In genomic region chr13:107370036-107370785, GRCh38 we compare ENCODE assay signal across 19 cellular contexts.
A peak's percentile ranks its signal among the peaks of the same experiment; 100 is the strongest.
DNase-seq lines count a peak whose midpoint lies in the region; ATAC-seq and TF ChIP-seq lines count a peak whose summit lies in the region.
"Had no signal": no experiment of that assay in that cellular context is flagged by ENCODE, and none has a peak within 500 bp of the region (broad histone marks: within the 10 kb centered on the region; RNA-seq: fewer than 3 reads in every experiment).

No MANE protein-coding gene starts in this region.

- no peaks in the 10 kb centered on the region for H3K36me3 Mint-ChIP-seq in MCF 10A (ENCODE audit: insufficient read depth, unreplicated experiment)
- no peaks in the 10 kb centered on the region for H3K36me3 Mint-ChIP-seq in CD8-positive, alpha-beta memory T cell
- H3K36me3 Mint-ChIP-seq: CD8-positive, alpha-beta T cell; WTC11 had no signal

- no TSS peak for BruUV-seq in MCF 10A (replicated peaks; lab: Mats Ljungman, UMichigan)

- TF ChIP-seq CTCF in MCF 10A (IDR thresholded peaks at IDR 0.05; ENCODE audit: unreplicated experiment) = no peak
- TF ChIP-seq CTCF in breast epithelium (IDR thresholded peaks at IDR 0.05) = no peak
- TF ChIP-seq CTCF in brain microvascular endothelial cell (IDR thresholded peaks at IDR 0.05; ENCODE audit: low read depth, low read length, missing control alignments) = no peak

- DNase-seq in MCF 10A (ENCODE audit: unreplicated experiment) (peak; percentile 42), breast epithelium (ENCODE audit: low spot score in 2 of 2) (no peak), brain microvascular endothelial cell (peak; percentile 76), hepatic stellate cell (ENCODE audit: low spot score) (peak; percentile 29), NAMALWA (ENCODE audit: low spot score) (no peak)
- no peak for DNase-seq in CD8-positive, alpha-beta memory T cell
- DNase-seq in activated effector memory CD4-positive, alpha-beta T cell treated with anti-CD3 and anti-CD28 coated beads, Interleukin-2, amount 50 U/mL, for 16 hours = no peak
- DNase-seq: activated naive CD4-positive, alpha-beta T cell treated with Interleukin-2 at 50 U/mL for 16 hours; CD8-positive, alpha-beta T cell; NCI-H1417; nephron progenitor cell; right lobe of liver; stimulated activated CD4-positive, alpha-beta T cell treated with anti-CD3 and anti-CD28 coated beads, Interleukin-4, amount 100 ng/mL, for 1 hour; SW 1271; transverse colon had no signal

- CTCF ChIA-PET in MCF 10A (lab: Yijun Ruan, JAX) = interaction anchor here (0.7 to 1.9 kb wide), 3 partner anchors 61 to 785 kb away, joined by 3 to 5 read pairs (median 4); no protein-coding TSS in a partner anchor
- CTCF ChIA-PET in CD8-positive, alpha-beta memory T cell (lab: Charles Lee) = interaction anchor here (0.8 kb wide), 1 partner anchor 9 kb away, joined by 3 read pairs; no protein-coding TSS in a partner anchor

- H3K27ac Mint-ChIP-seq in MCF 10A (ENCODE audit: low read depth, unreplicated experiment) = no peak overlapping the region
- no peak overlapping the region for H3K27ac Mint-ChIP-seq in CD8-positive, alpha-beta memory T cell
- H3K27ac Mint-ChIP-seq: CD8-positive, alpha-beta T cell; nephron progenitor cell; WTC11 had no signal

- H3K27me3 ChIP-seq in breast epithelium (no peaks in the 10 kb centered on the region), brain microvascular endothelial cell (replicated peaks) (no peaks in the 10 kb centered on the region)
- no peaks in the 10 kb centered on the region for H3K27me3 ChIP-seq in CD8-positive, alpha-beta memory T cell (ENCODE audit: insufficient read depth, low read length, poor library complexity, severe bottlenecking)
- H3K27me3 ChIP-seq: right lobe of liver, transverse colon had no signal

- no peak overlapping the region for H3K4me3 Mint-ChIP-seq in MCF 10A (ENCODE audit: unreplicated experiment)
- H3K4me3 Mint-ChIP-seq in CD8-positive, alpha-beta memory T cell = no peak overlapping the region
- H3K4me3 Mint-ChIP-seq: CD8-positive, alpha-beta T cell; central memory CD8-positive, alpha-beta T cell; nephron progenitor cell; WTC11 had no signal

- in situ Hi-C loops in brain microvascular endothelial cell (cut with HindIII; ENCODE audit: low pct_ligation_motif_present, low sequenced_read_pairs) = no loop called here

- H3K36me3 ChIP-seq in breast epithelium (no peaks in the 10 kb centered on the region), brain microvascular endothelial cell (replicated peaks) (no peaks in the 10 kb centered on the region)
- H3K36me3 ChIP-seq in CD8-positive, alpha-beta memory T cell (ENCODE audit: insufficient read depth, low read length) = no peaks in the 10 kb centered on the region
- H3K36me3 ChIP-seq: right lobe of liver, transverse colon had no signal

- H3K4me3 ChIP-seq in breast epithelium = no peak overlapping the region
- H3K4me3 ChIP-seq in brain microvascular endothelial cell (ENCODE audit: low read depth, low read length) = no peak overlapping the region
- H3K4me3 ChIP-seq in CD8-positive, alpha-beta memory T cell (ENCODE audit: low read length) = no peak overlapping the region
- H3K4me3 ChIP-seq: right lobe of liver, transverse colon had no signal

- H3K4me1 Mint-ChIP-seq in MCF 10A (ENCODE audit: insufficient read depth, unreplicated experiment) = no peaks in the 10 kb centered on the region
- no peaks in the 10 kb centered on the region for H3K4me1 Mint-ChIP-seq in CD8-positive, alpha-beta memory T cell
- H3K4me1 Mint-ChIP-seq: central memory CD8-positive, alpha-beta T cell; nephron progenitor cell had no signal

- H3K9me3 ChIP-seq in breast epithelium = no peaks in the 10 kb centered on the region
- H3K9me3 ChIP-seq in CD8-positive, alpha-beta memory T cell (ENCODE audit: low read length) = no peaks in the 10 kb centered on the region
- H3K9me3 ChIP-seq: right lobe of liver, transverse colon had no signal

- TF ChIP-seq POLR2A in breast epithelium (IDR thresholded peaks at IDR 0.05) = no peak

- ATAC-seq in HG03108 (IDR thresholded peaks at IDR 0.05; ENCODE audit: unreplicated experiment) = no peak
- ATAC-seq: CD8-positive, alpha-beta T cell; right lobe of liver; WTC11 had no signal

- H3K4me1 ChIP-seq in breast epithelium = no peaks in the 10 kb centered on the region
- H3K4me1 ChIP-seq in CD8-positive, alpha-beta memory T cell (ENCODE audit: insufficient read depth, low read length) = no peaks in the 10 kb centered on the region
- H3K4me1 ChIP-seq: right lobe of liver, transverse colon had no signal

- intact Hi-C loops in MCF 10A (cut with micrococcal nuclease) = no loop called here
- intact Hi-C loops in breast epithelium (cut with DNase I; ENCODE audit: low total_unique reads) = no loop called here

- H3K9me3 Mint-ChIP-seq in MCF 10A (ENCODE audit: unreplicated experiment) = no peaks in the 10 kb centered on the region
- H3K9me3 Mint-ChIP-seq in CD8-positive, alpha-beta memory T cell = peaks cover 2 to 15% (median 5%) of the 10 kb centered on the region in 5 donors
- H3K9me3 Mint-ChIP-seq: CD8-positive, alpha-beta T cell; nephron progenitor cell had no signal

- POLR2A ChIA-PET in MCF 10A (lab: Yijun Ruan, JAX) = interaction anchor here (0.6 to 0.7 kb wide), 2 partner anchors 74 to 139 kb away, joined by 3 to 4 read pairs; no protein-coding TSS in a partner anchor
- POLR2A ChIA-PET in CD8-positive, alpha-beta memory T cell (lab: Charles Lee) = no interaction called here

- no peaks in the 10 kb centered on the region for H3K27me3 Mint-ChIP-seq in MCF 10A (ENCODE audit: insufficient read depth, unreplicated experiment)
- peaks cover 0 to 2% of the 10 kb centered on the region in 2 donors for H3K27me3 Mint-ChIP-seq in CD8-positive, alpha-beta memory T cell
- H3K27me3 Mint-ChIP-seq: central memory CD8-positive, alpha-beta T cell had no signal

- no peak overlapping the region for H3K27ac ChIP-seq in breast epithelium
- peak overlapping the region; percentile 16 for H3K27ac ChIP-seq in brain microvascular endothelial cell
- H3K27ac ChIP-seq in CD8-positive, alpha-beta memory T cell (ENCODE audit: low read depth, low read length) = no peak overlapping the region
- H3K27ac ChIP-seq: 22Rv1, right lobe of liver, transverse colon had no signal

Comparison
In these comparisons a context has a peak if more than half of its experiments do, and no peak if none do; other contexts are left out.
1. DNase-seq: peak in MCF 10A (single experiment), brain microvascular endothelial cell (single experiment) and hepatic stellate cell (single experiment); none in breast epithelium (0 of 2), CD8-positive, alpha-beta memory T cell (0 of 5), NAMALWA (single experiment) and activated effector memory CD4-positive, alpha-beta T cell treated with anti-CD3 and anti-CD28 coated beads, Interleukin-2, amount 50 U/mL, for 16 hours (single experiment).